In genomic region chr9:130981761-130982147, GRCh38 we compare ENCODE assay signal across 19 cellular contexts. TPM values are rescaled to one million over a fixed set of nuclear protein-coding genes. Genes with fewer than 3 reads are reported as not detected.
"Had no signal": no experiment of that assay in that cellular context is flagged by ENCODE, and none has a peak within 500 bp of the region (broad histone marks: within the 10 kb centered on the region; RNA-seq: fewer than 3 reads in every experiment).

No MANE protein-coding gene starts in this region.

- H3K36me3 Mint-ChIP-seq: activated naive CD4-positive, alpha-beta T cell treated with anti-CD3 and anti-CD28 coated beads, Interleukin-2, amount 10 ng/mL, durations not matched to agents 7 days and 5 days had no signal

- H3K4me3 Mint-ChIP-seq: activated naive CD4-positive, alpha-beta T cell treated with anti-CD3 and anti-CD28 coated beads, Interleukin-2, amount 10 ng/mL, durations not matched to agents 7 days and 5 days; activated T-helper 17 cell treated with anti-CD3 and anti-CD28 coated beads, Interleukin-2, amount 50 U/mL, for 72 hours; dendritic cell treated with granulocyte-macrophage colony-stimulating factor and Interleukin-4, amounts not matched to agents 40 ng/mL and 50 ng/mL, for 4 days; effector memory CD8-positive, alpha-beta T cell; nephron; T-helper 2 cell treated with Interferon-gamma antibody and Interleukin-4, amounts not matched to agents 5 μg/mL and 100 μg/mL, for 36 hours had no signal

- H3K9me3 Mint-ChIP-seq: activated naive CD4-positive, alpha-beta T cell treated with anti-CD3 and anti-CD28 coated beads, Interleukin-2, amount 10 ng/mL, durations not matched to agents 7 days and 5 days; activated T-helper 17 cell treated with anti-CD3 and anti-CD28 coated beads, Interleukin-2, amount 50 U/mL, for 72 hours; dendritic cell treated with granulocyte-macrophage colony-stimulating factor and Interleukin-4, amounts not matched to agents 40 ng/mL and 50 ng/mL, for 4 days; effector memory CD8-positive, alpha-beta T cell; nephron; T-helper 2 cell treated with Interferon-gamma antibody and Interleukin-4, amounts not matched to agents 5 μg/mL and 100 μg/mL, for 36 hours had no signal

- DNase-seq: activated naive CD4-positive, alpha-beta T cell treated with anti-CD3 and anti-CD28 coated beads, Interleukin-2, amount 10 ng/mL, durations not matched to agents 7 days and 5 days; activated T-cell treated with anti-CD3 and anti-CD28 coated beads for 4 hours; cerebellar nuclear complex; effector memory CD8-positive, alpha-beta T cell; foreskin melanocyte; kidney glomerular epithelial cell; sigmoid colon; spleen; stomach; testis; upper lobe of right lung had no signal

- H3K27ac Mint-ChIP-seq: activated naive CD4-positive, alpha-beta T cell treated with anti-CD3 and anti-CD28 coated beads, Interleukin-2, amount 10 ng/mL, durations not matched to agents 7 days and 5 days; activated T-helper 17 cell treated with anti-CD3 and anti-CD28 coated beads, Interleukin-2, amount 50 U/mL, for 72 hours; dendritic cell treated with granulocyte-macrophage colony-stimulating factor and Interleukin-4, amounts not matched to agents 40 ng/mL and 50 ng/mL, for 4 days; effector memory CD8-positive, alpha-beta T cell; nephron; T-helper 2 cell treated with Interferon-gamma antibody and Interleukin-4, amounts not matched to agents 5 μg/mL and 100 μg/mL, for 36 hours had no signal

- H3K4me1 Mint-ChIP-seq: activated naive CD4-positive, alpha-beta T cell treated with anti-CD3 and anti-CD28 coated beads, Interleukin-2, amount 10 ng/mL, durations not matched to agents 7 days and 5 days; activated T-helper 17 cell treated with anti-CD3 and anti-CD28 coated beads, Interleukin-2, amount 50 U/mL, for 72 hours had no signal

- H3K4me3 ChIP-seq: ascending aorta, breast epithelium, sigmoid colon, spleen, stomach, testis, upper lobe of right lung had no signal

- H3K27me3 Mint-ChIP-seq: dendritic cell treated with granulocyte-macrophage colony-stimulating factor and Interleukin-4, amounts not matched to agents 40 ng/mL and 50 ng/mL, for 4 days had no signal

RNA-seq across cellular contexts. Expression of gene LAMC3, which starts 27.2 kb away (rescaled TPM):
- total RNA-seq: pulmonary artery endothelial cell had no signal

RNA-seq across cellular contexts. Expression of gene FIBCD1, which starts 42.7 kb away (rescaled TPM):
- total RNA-seq: activated T-helper 17 cell treated with anti-CD3 and anti-CD28 coated beads, Interleukin-2, amount 50 U/mL, for 72 hours; ascending aorta; mesenteric fat pad; pulmonary artery endothelial cell had no signal
